Comparison of ENCODE assay signal across 13 cellular contexts in the genomic region with DNA sequence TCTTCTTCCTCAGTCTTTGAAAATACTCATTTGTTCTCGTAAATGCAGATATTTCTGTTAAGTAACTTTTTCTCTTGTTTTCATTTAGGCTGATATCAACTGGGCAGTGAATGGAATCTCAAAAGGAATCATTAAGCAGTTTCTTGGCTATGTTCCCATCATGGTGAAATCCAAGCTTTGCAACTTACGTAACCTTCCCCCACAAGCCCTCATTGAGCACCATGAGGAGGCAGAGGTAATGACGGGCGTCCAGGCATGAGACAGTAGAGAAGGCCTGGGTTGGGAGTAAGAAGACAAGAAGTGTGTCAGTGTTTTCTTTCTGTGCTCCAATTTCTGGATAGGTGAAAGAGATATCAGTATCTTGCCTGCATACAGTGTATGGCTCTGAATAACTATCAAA. TPM values are rescaled to one million over a fixed set of nuclear protein-coding genes. Genes with fewer than 3 reads are reported as not detected.
DNase-seq lines count a peak whose midpoint lies in the region; ATAC-seq and TF ChIP-seq lines count a peak whose summit lies in the region.
"Had no signal": no experiment of that assay in that cellular context is flagged by ENCODE, and none has a peak within 500 bp of the region (broad histone marks: within the 10 kb centered on the region; RNA-seq: fewer than 3 reads in every experiment).

No MANE protein-coding gene starts in this region.

- peaks cover 43% of the 10 kb centered on the region for H3K36me3 Mint-ChIP-seq in stimulated activated memory B cell treated with anti-CD40 and anti-IgM and Interleukin-4, amounts not matched to agents 10 μg/mL and 1 μg/mL and 100 μg/mL, for 72 hours

- peaks cover 0 to 13% (median 4%) of the 10 kb centered on the region in 4 donors for H3K4me1 ChIP-seq in Peyer's patch

- no peaks in the 10 kb centered on the region for H3K9me3 ChIP-seq in AG04450 (ENCODE audit: control insufficient read depth, insufficient read depth, low read length)
- no peaks in the 10 kb centered on the region for H3K9me3 ChIP-seq in Peyer's patch
- H3K9me3 ChIP-seq: BLaER1 had no signal

- peak; percentile 32 for DNase-seq in AG04450 (ENCODE audit: low read depth, low spot score)
- peak; percentile 37 for DNase-seq in HCEC 1CT
- peak; percentile 18 for DNase-seq in astrocyte of the cerebellum (ENCODE audit: low read depth)
- DNase-seq in left kidney (ENCODE audit: low read depth, low spot score) = peak; percentile 27
- DNase-seq in activated naive CD4-positive, alpha-beta T cell treated with Interleukin-2 at 50 U/mL for 16 hours = no peak
- DNase-seq in Peyer's patch = no peak
- DNase-seq: activated naive CD8-positive, alpha-beta T cell treated with anti-CD3 and anti-CD28 coated beads, Interleukin-2, amount 10 ng/mL, durations not matched to agents 7 days and 5 days; effector CD4-positive, alpha-beta T cell; NCI-H2081; PC-3 had no signal

- H3K27me3 ChIP-seq in AG04450 (ENCODE audit: control insufficient read depth, insufficient read depth, low read length) = no peaks in the 10 kb centered on the region
- H3K27me3 ChIP-seq in Peyer's patch = no peaks in the 10 kb centered on the region
- H3K27me3 ChIP-seq: BLaER1 had no signal

- no peak for TF ChIP-seq CTCF in AG04450 (IDR thresholded peaks at IDR 0.05; ENCODE audit: low read depth, low read length)
- no peak for TF ChIP-seq CTCF in astrocyte of the cerebellum (IDR thresholded peaks at IDR 0.05; ENCODE audit: low read depth, low read length, missing control alignments)
- TF ChIP-seq CTCF in Peyer's patch (IDR thresholded peaks at IDR 0.05) = no peak

- H3K4me1 Mint-ChIP-seq in stimulated activated memory B cell treated with anti-CD40 and anti-IgM and Interleukin-4, amounts not matched to agents 10 μg/mL and 1 μg/mL and 100 μg/mL, for 72 hours = no peaks in the 10 kb centered on the region

- TF ChIP-seq POLR2A in Peyer's patch (IDR thresholded peaks at IDR 0.05) = no peak

- no peak overlapping the region for H3K4me3 Mint-ChIP-seq in stimulated activated memory B cell treated with anti-CD40 and anti-IgM and Interleukin-4, amounts not matched to agents 10 μg/mL and 1 μg/mL and 100 μg/mL, for 72 hours
- H3K4me3 Mint-ChIP-seq: activated naive CD8-positive, alpha-beta T cell treated with anti-CD3 and anti-CD28 coated beads, Interleukin-2, amount 10 ng/mL, durations not matched to agents 7 days and 5 days had no signal

- no peak for ATAC-seq in GM21367 (IDR thresholded peaks at IDR 0.05; ENCODE audit: unreplicated experiment)
- ATAC-seq in stimulated activated memory B cell treated with anti-CD40 and anti-IgM and Interleukin-4, amounts not matched to agents 10 μg/mL and 1 μg/mL and 100 μg/mL, for 72 hours = no peak
- ATAC-seq: PC-3 had no signal

- H3K4me3 ChIP-seq in AG04450 (ENCODE audit: low read depth, low read length) (no peak overlapping the region), astrocyte of the cerebellum (ENCODE audit: low read depth, low read length) (no peak overlapping the region), Peyer's patch (no peak overlapping the region)
- H3K4me3 ChIP-seq: BLaER1 had no signal

- no peaks in the 10 kb centered on the region for H3K27me3 Mint-ChIP-seq in stimulated activated memory B cell treated with anti-CD40 and anti-IgM and Interleukin-4, amounts not matched to agents 10 μg/mL and 1 μg/mL and 100 μg/mL, for 72 hours
- H3K27me3 Mint-ChIP-seq: activated naive CD8-positive, alpha-beta T cell treated with anti-CD3 and anti-CD28 coated beads, Interleukin-2, amount 10 ng/mL, durations not matched to agents 7 days and 5 days had no signal

- peaks cover 0 to 42% (median 0%) of the 10 kb centered on the region in 3 donors for H3K36me3 ChIP-seq in Peyer's patch

- no peak overlapping the region for H3K27ac ChIP-seq in AG04450 (ENCODE audit: low read depth, low read length)
- no peak overlapping the region for H3K27ac ChIP-seq in Peyer's patch
- H3K27ac ChIP-seq: BLaER1 had no signal

- POLR2A ChIA-PET in AG04450 (lab: Yijun Ruan, JAX) = no interaction called here

- H3K9me3 Mint-ChIP-seq in stimulated activated memory B cell treated with anti-CD40 and anti-IgM and Interleukin-4, amounts not matched to agents 10 μg/mL and 1 μg/mL and 100 μg/mL, for 72 hours = no peaks in the 10 kb centered on the region
- H3K9me3 Mint-ChIP-seq: activated naive CD8-positive, alpha-beta T cell treated with anti-CD3 and anti-CD28 coated beads, Interleukin-2, amount 10 ng/mL, durations not matched to agents 7 days and 5 days had no signal

- H3K27ac Mint-ChIP-seq in stimulated activated memory B cell treated with anti-CD40 and anti-IgM and Interleukin-4, amounts not matched to agents 10 μg/mL and 1 μg/mL and 100 μg/mL, for 72 hours = no peak overlapping the region
- H3K27ac Mint-ChIP-seq: activated naive CD8-positive, alpha-beta T cell treated with anti-CD3 and anti-CD28 coated beads, Interleukin-2, amount 10 ng/mL, durations not matched to agents 7 days and 5 days had no signal

- in situ Hi-C loops in astrocyte of the cerebellum (cut with HindIII; ENCODE audit: low sequenced_read_pairs) = no loop called here

- CTCF ChIA-PET in AG04450 (lab: Charles Lee) = interaction anchor here (0.6 kb wide), 1 partner anchor 55 kb away, joined by 3 read pairs; no protein-coding TSS in a partner anchor

RNA-seq across cellular contexts. Expression of gene POLR1B, which starts 5.1 kb away (rescaled TPM):
- polyA plus RNA-seq in AG04450 (2011; rRNA removed) = 11.3 and 12.4 TPM in 2 replicates
- 24.5 and 33.0 TPM in 2 replicates for polyA minus RNA-seq in AG04450 (2011; rRNA and poly(A)+ RNA removed)
- total RNA-seq in Peyer's patch = 10 to 100 TPM in 2 of 4 donors, 1 to 10 TPM in 2; 7.5 to 15.8 (median 10.0) TPM

RNA-seq across cellular contexts. Expression of gene CHCHD5, which starts 37.1 kb away (rescaled TPM):
- 8.9 and 15.2 TPM in 2 replicates for polyA plus RNA-seq in AG04450 (2011; rRNA removed)
- polyA minus RNA-seq in AG04450 (2011; rRNA and poly(A)+ RNA removed) = 8.3 and 13.9 TPM in 2 replicates
- 10 to 100 TPM in 3 of 4 donors, 1 to 10 TPM in 1; 8.3 to 20.7 (median 11.4) TPM for total RNA-seq in Peyer's patch

Comparison
In these comparisons a context has a peak if more than half of its experiments do, and no peak if none do; other contexts are left out.
1. DNase-seq: peak in AG04450 (single experiment), HCEC 1CT (single experiment), astrocyte of the cerebellum (single experiment) and left kidney (single experiment); none in activated naive CD4-positive, alpha-beta T cell treated with Interleukin-2 at 50 U/mL for 16 hours (single experiment) and Peyer's patch (0 of 3).